In the genomic region with DNA sequence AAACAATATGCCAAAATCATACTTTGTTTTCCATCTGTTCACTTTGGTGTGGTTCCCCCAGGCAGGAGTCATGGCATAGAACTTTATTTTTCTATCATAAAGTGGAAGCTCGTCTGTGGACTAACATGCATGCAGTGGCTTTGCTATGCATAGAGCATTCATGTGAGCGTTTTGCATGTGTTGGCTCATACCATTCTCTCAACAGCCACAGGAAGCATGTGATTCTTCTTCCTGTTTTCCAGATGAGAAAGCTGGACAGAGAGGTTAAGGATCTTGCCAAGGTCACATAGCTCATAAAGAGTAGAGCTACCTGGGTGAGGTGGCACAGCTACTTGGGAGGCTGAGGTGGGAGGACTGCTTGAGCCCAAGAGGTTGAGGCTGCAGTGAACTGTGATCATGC, we compare ENCODE assay signal across 23 cellular contexts.
"Had no signal": no experiment of that assay in that cellular context is flagged by ENCODE, and none has a peak within 500 bp of the region (broad histone marks: within the 10 kb centered on the region; RNA-seq: fewer than 3 reads in every experiment).

No MANE protein-coding gene starts in this region.

- DNase-seq: activated CD4-positive, alpha-beta T cell treated with anti-CD3 and anti-CD28 coated beads for 48 hours; activated CD4-positive, alpha-beta T cell treated with anti-CD3 and anti-CD28 coated beads, Interleukin-2, amount 50 U/mL, for 1 hour; activated CD4-positive, alpha-beta T cell treated with anti-CD3 and anti-CD28 coated beads, Interleukin-2, amount 50 U/mL, for 48 hours; activated CD4-positive, CD25-positive, alpha-beta regulatory T cell; activated CD8-positive, alpha-beta memory T cell treated with anti-CD3 and anti-CD28 coated beads for 24 hours; activated CD8-positive, alpha-beta T cell treated with anti-CD3 and anti-CD28 coated beads for 36 hours; activated effector memory CD4-positive, alpha-beta T cell treated with Interleukin-2 at 50 U/mL for 16 hours; activated gamma-delta T cell treated with Interleukin-2 at 50 U/mL for 16 hours; activated naive CD4-positive, alpha-beta T cell treated with anti-CD3 and anti-CD28 coated beads, Interleukin-2, amount 50 U/mL, for 16 hours; activated naive CD4-positive, alpha-beta T cell treated with Interleukin-2 at 50 U/mL for 16 hours; activated T-cell treated with anti-CD3 and anti-CD28 coated beads, Interleukin-2, amount 50 U/mL, for 4 hours; amniotic stem cell; anterior cingulate cortex; brain microvascular endothelial cell; cortex of kidney; dorsolateral prefrontal cortex; effector memory CD4-positive, alpha-beta T cell; esophagus squamous epithelium; foreskin melanocyte; heart right ventricle; T-helper 1 cell; T-helper 17 cell; T1000 had no signal
